In the genomic region with DNA sequence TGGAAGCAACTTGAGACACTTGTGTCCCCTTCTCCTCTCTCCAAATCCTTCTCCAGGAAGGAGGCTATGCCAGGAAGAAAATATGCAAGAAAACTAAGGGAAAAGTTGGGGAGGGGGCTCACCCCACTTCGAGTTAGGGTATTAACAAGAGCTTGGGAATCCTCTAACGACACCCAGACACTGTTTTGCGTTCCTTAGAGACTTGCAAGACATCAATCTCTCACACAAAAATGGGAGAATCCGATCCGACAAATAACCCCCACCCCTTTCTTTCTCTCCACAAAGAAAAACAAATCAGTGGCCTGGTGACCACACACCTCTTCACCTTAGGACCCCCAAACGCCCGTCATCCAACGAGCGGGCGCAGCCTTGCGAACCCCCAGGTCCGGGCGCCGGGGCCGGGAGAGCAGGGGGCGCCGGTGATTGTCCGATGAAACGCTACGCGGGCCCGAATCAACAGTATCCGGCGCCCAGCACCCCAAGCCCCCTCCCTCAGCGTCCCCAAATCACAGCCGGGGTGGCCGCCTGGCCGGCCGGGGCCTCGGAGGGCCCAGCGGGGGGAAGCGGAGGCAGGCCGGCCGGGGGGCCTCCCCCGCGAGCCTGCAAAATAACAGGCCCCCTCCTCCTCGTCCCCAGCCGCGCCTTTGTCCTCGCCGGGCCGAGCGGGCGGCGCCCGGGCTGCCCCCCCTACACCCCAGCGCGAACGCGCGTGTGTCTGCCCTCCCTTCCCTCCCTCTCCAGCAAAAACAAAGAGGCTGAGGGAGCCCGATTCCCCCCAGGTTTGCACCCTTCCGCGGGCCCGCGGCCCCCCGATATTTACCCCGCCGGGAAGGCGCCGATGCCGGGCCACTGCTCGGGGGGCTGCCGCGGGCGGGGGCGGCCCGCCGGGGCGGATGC, we compare ENCODE assay signal across 8 cellular contexts. TPM values are rescaled to one million over a fixed set of nuclear protein-coding genes. Genes with fewer than 3 reads are reported as not detected.
DNase-seq lines count a peak whose midpoint lies in the region; ATAC-seq and TF ChIP-seq lines count a peak whose summit lies in the region.

No MANE protein-coding gene starts in this region.

- TF ChIP-seq CTCF in liver (IDR thresholded peaks at IDR 0.05; ENCODE audit: low read depth, low read length, missing input control): no peak

- no peak for TF ChIP-seq RAD21 in liver (IDR thresholded peaks at IDR 0.05)

- CTCF ChIA-PET in activated CD4-positive, alpha-beta memory T cell treated with anti-CD3 and anti-CD28 coated beads, Interleukin-2, amount 10 ng/mL, durations not matched to agents 7 days and 5 days (lab: Charles Lee): no interaction called here

- H3K9me3 ChIP-seq in ectodermal cell (ENCODE audit: control insufficient read depth, low read length) (no peaks in the 10 kb centered on the region), liver (ENCODE audit: control insufficient read depth in 4 of 4, low read length in 3 of 4) (no peaks in the 10 kb centered on the region)

- H3K4me1 Mint-ChIP-seq in activated CD4-positive, alpha-beta memory T cell treated with anti-CD3 and anti-CD28 coated beads, Interleukin-2, amount 10 ng/mL, durations not matched to agents 7 days and 5 days: peaks cover 54% of the 10 kb centered on the region

- peaks cover 37% of the 10 kb centered on the region for H3K4me1 ChIP-seq in ectodermal cell (ENCODE audit: control insufficient read depth, insufficient read depth, low read length)
- peaks cover 0 to 6% (median 2%) of the 10 kb centered on the region in 4 donors for H3K4me1 ChIP-seq in liver (ENCODE audit: control insufficient read depth in 4 of 4, insufficient read depth in 4 of 4, low read length in 3 of 4)

- peak overlapping the region; percentile 93 for H3K27ac ChIP-seq in ectodermal cell (ENCODE audit: insufficient read depth, low read depth, low read length, poor library complexity, severe bottlenecking)
- peak overlapping the region; percentile 87 to 92 for H3K27ac ChIP-seq in liver (ENCODE audit: low read depth in 1 of 2, low read length in 2 of 2)

- no peak for ATAC-seq in GM19324 (IDR thresholded peaks at IDR 0.05; ENCODE audit: low FRiP score, unreplicated experiment)

- H3K36me3 ChIP-seq in ectodermal cell (ENCODE audit: control insufficient read depth, insufficient read depth, low read length) (peaks cover 19% of the 10 kb centered on the region), liver (ENCODE audit: control insufficient read depth in 4 of 4, insufficient read depth in 3 of 4, low read depth in 1 of 4, low read length in 3 of 4) (peaks cover 0 to 3% (median 1%) of the 10 kb centered on the region in 4 donors)

- POLR2A ChIA-PET in activated CD4-positive, alpha-beta memory T cell treated with anti-CD3 and anti-CD28 coated beads, Interleukin-2, amount 10 ng/mL, durations not matched to agents 7 days and 5 days (lab: Charles Lee): interaction anchor here (1.0 to 1.4 kb wide), 2 partner anchors 10 to 21 kb away, joined by 3 read pairs; no protein-coding TSS in a partner anchor

- H3K9me3 Mint-ChIP-seq in activated CD4-positive, alpha-beta memory T cell treated with anti-CD3 and anti-CD28 coated beads, Interleukin-2, amount 10 ng/mL, durations not matched to agents 7 days and 5 days: no peaks in the 10 kb centered on the region

- H3K9ac ChIP-seq in liver (ENCODE audit: low read depth in 1 of 2, low read length in 2 of 2): peak overlapping the region; percentile 53 to 63

- H3K4me3 ChIP-seq in ectodermal cell (ENCODE audit: insufficient read depth, low read depth, low read length) (peak overlapping the region; percentile 69), liver (ENCODE audit: low read depth in 1 of 3, low read length in 3 of 3) (peak overlapping the region; percentile 15 to 80 (median 44))

- WGBS in ectodermal cell, 2 experiments: 0% methylated on average over 69 to 70 of the region's 70 CpGs
- WGBS in liver: 4% methylated on average over 70 of the region's 70 CpGs

- peaks cover 6% of the 10 kb centered on the region for H3K36me3 Mint-ChIP-seq in activated CD4-positive, alpha-beta memory T cell treated with anti-CD3 and anti-CD28 coated beads, Interleukin-2, amount 10 ng/mL, durations not matched to agents 7 days and 5 days (ENCODE audit: low read depth)

- H3K27me3 Mint-ChIP-seq in activated CD4-positive, alpha-beta memory T cell treated with anti-CD3 and anti-CD28 coated beads, Interleukin-2, amount 10 ng/mL, durations not matched to agents 7 days and 5 days: no peaks in the 10 kb centered on the region

- peak; percentile 15 for DNase-seq in SKM-1 treated with dmso at 0.1 percent for 144 hours (lab: John Stamatoyannopoulos, UW; ENCODE audit: unreplicated experiment)
- DNase-seq in SKM-1 (lab: John Stamatoyannopoulos, UW; ENCODE audit: unreplicated experiment): no peak
- DNase-seq in NCI-H1092 (lab: John Stamatoyannopoulos, UW): peak; percentile 43
- DNase-seq in activated CD4-positive, alpha-beta memory T cell treated with anti-CD3 and anti-CD28 coated beads, Interleukin-2, amount 10 ng/mL, durations not matched to agents 7 days and 5 days: peak; percentile 52
- peak; percentile 25 to 38 for DNase-seq in stimulated activated CD4-positive, alpha-beta T cell treated with anti-CD3 and anti-CD28 coated beads, Interleukin-2, amount 100 ng/mL, for 48 hours

- H3K27ac Mint-ChIP-seq in activated CD4-positive, alpha-beta memory T cell treated with anti-CD3 and anti-CD28 coated beads, Interleukin-2, amount 10 ng/mL, durations not matched to agents 7 days and 5 days: peak overlapping the region; percentile 87

- no peaks in the 10 kb centered on the region for H3K27me3 ChIP-seq in ectodermal cell (ENCODE audit: control insufficient read depth, insufficient read depth, low read length, poor library complexity, severe bottlenecking)
- no peaks in the 10 kb centered on the region for H3K27me3 ChIP-seq in liver (ENCODE audit: control insufficient read depth in 4 of 4, insufficient read depth in 4 of 4, low read length in 3 of 4)

- peak overlapping the region; percentile 80 for H3K4me3 Mint-ChIP-seq in activated CD4-positive, alpha-beta memory T cell treated with anti-CD3 and anti-CD28 coated beads, Interleukin-2, amount 10 ng/mL, durations not matched to agents 7 days and 5 days

TF ChIP-seq in liver, 16 proteins besides CTCF, POLR2A, EP300 and RAD21:
- TF ChIP-seq JUND (IDR thresholded peaks at IDR 0.05) (no peak), FOXA2 (IDR thresholded peaks at IDR 0.05) (no peak), RXRA (IDR thresholded peaks at IDR 0.05) (no peak)
- TF ChIP-seq, protein P1, sequence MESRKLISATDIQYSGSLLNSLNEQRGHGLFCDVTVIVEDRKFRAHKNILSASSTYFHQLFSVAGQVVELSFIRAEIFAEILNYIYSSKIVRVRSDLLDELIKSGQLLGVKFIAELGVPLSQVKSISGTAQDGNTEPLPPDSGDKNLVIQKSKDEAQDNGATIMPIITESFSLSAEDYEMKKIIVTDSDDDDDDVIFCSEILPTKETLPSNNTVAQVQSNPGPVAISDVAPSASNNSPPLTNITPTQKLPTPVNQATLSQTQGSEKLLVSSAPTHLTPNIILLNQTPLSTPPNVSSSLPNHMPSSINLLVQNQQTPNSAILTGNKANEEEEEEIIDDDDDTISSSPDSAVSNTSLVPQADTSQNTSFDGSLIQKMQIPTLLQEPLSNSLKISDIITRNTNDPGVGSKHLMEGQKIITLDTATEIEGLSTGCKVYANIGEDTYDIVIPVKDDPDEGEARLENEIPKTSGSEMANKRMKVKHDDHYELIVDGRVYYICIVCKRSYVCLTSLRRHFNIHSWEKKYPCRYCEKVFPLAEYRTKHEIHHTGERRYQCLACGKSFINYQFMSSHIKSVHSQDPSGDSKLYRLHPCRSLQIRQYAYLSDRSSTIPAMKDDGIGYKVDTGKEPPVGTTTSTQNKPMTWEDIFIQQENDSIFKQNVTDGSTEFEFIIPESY (IDR thresholded peaks at IDR 0.05): no peak
- TF ChIP-seq, protein P2, sequence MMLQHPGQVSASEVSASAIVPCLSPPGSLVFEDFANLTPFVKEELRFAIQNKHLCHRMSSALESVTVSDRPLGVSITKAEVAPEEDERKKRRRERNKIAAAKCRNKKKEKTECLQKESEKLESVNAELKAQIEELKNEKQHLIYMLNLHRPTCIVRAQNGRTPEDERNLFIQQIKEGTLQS (IDR thresholded peaks at IDR 0.05): no peak
TF ChIP-seq in liver: peak in this region for 0.

RNA-seq across cellular contexts. Expression of a gene that starts 0.6 kb away (rescaled TPM):
- 100 to 1,000 TPM in 1 of 2 experiments, 10 to 100 TPM in 1; 99.9 to 102 TPM for total RNA-seq in activated CD4-positive, alpha-beta memory T cell treated with anti-CD3 and anti-CD28 coated beads, Interleukin-2, amount 10 ng/mL, durations not matched to agents 7 days and 5 days
- polyA plus RNA-seq in ectodermal cell (2013, experiment 1 of 4): 175 TPM
- 173 TPM for polyA plus RNA-seq in ectodermal cell (2013, experiment 2 of 4)
- 122 TPM for polyA plus RNA-seq in ectodermal cell (2013, experiment 3 of 4)
- polyA plus RNA-seq in ectodermal cell (2013, experiment 4 of 4): 140 TPM
- 10 to 100 TPM; 11.4 to 27.4 TPM for total RNA-seq in liver
- polyA plus RNA-seq in liver: 10 to 100 TPM in 1 of 2 donors, 1 to 10 TPM in 1; 8.4 to 16.0 TPM

RNA-seq across cellular contexts. Expression of a gene that starts 43.8 kb away (rescaled TPM):
- 10 to 100 TPM; 45.9 to 49.3 TPM for total RNA-seq in activated CD4-positive, alpha-beta memory T cell treated with anti-CD3 and anti-CD28 coated beads, Interleukin-2, amount 10 ng/mL, durations not matched to agents 7 days and 5 days
- 56.9 TPM for polyA plus RNA-seq in ectodermal cell (2013, experiment 1 of 4)
- polyA plus RNA-seq in ectodermal cell (2013, experiment 2 of 4): 57.9 TPM
- polyA plus RNA-seq in ectodermal cell (2013, experiment 3 of 4): 47.7 TPM
- 51.7 TPM for polyA plus RNA-seq in ectodermal cell (2013, experiment 4 of 4)
- 10 to 100 TPM in 1 of 2 donors, 1 to 10 TPM in 1; 9.1 to 12.6 TPM for total RNA-seq in liver
- polyA plus RNA-seq in liver: 10 to 100 TPM in 1 of 2 donors, 1 to 10 TPM in 1; 7.5 to 10.8 TPM
